ENCODE assay signal across 9 cellular contexts in the genomic region with DNA sequence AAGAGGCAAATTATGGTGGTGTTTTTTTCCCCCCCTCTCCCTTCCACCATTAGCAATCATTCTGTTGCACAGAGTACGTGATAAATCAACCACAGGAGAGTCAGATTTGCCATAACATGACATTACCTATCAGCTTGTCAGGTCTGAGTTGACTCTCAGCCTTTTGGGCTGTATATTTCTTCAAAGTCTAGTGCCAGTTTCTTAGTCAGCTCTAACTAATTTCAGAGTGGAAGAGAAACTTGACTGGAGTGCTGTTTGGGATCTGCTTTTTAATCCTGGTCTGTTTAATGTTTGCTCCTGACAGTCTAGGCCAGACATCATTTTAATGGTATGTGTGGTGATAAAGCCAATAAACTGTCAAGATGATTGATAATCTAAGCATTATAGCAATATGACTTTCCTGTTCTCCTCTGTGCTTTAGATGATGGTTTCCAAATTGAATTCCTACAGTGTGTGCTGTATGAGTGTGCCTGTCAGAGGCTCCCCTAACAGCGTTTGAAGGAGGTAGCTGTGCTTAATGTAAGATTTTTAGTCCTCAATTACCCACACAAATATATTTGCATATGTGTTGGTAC.
A peak's percentile ranks its signal among the peaks of the same experiment; 100 is the strongest.
DNase-seq lines count a peak whose midpoint lies in the region; TF ChIP-seq lines count a peak whose summit lies in the region.
"Had no signal": no experiment of that assay in that cellular context is flagged by ENCODE, and none has a peak within 500 bp of the region (broad histone marks: within the 10 kb centered on the region; RNA-seq: fewer than 3 reads in every experiment).

No MANE protein-coding gene starts in this region.

- TF ChIP-seq EP300 in SK-N-SH (IDR thresholded peaks at IDR 0.05; ENCODE audit: borderline replicate concordance in 1 of 2, low read depth in 1 of 2, low read length in 1 of 2) (peak; percentile 98 to 100), transverse colon (IDR thresholded peaks at IDR 0.05; ENCODE audit: low read depth) (peak; percentile 20)

- H3K4me1 ChIP-seq in SK-N-SH (ENCODE audit: control insufficient read depth in 1 of 2, insufficient read depth in 2 of 2, low read depth in 1 of 2, low read length in 1 of 2) (peaks cover 7 to 29% of the 10 kb centered on the region in 2 experiments; a peak in 2 of 4 replicates), hepatocyte (ENCODE audit: insufficient read depth) (peaks cover 32% of the 10 kb centered on the region), transverse colon (peaks cover 0 to 39% (median 17%) of the 10 kb centered on the region in 4 donors)

- H3K4me2 ChIP-seq in SK-N-SH (peak overlapping the region; percentile 70; the same call in 1 of the 2 replicates), hepatocyte (peak overlapping the region; percentile 31)

- POLR2A ChIA-PET in SK-N-SH (lab: Yijun Ruan, JAX): interaction anchor here (1.2 to 2.0 kb wide), 5 partner anchors 26 to 136 kb away, joined by 3 to 11 read pairs (median 4); a partner anchor contains a TSS

- H2AFZ ChIP-seq in SK-N-SH (ENCODE audit: low read depth) (no peak overlapping the region; the same call in 1 of the 2 replicates), hepatocyte (no peak overlapping the region)

- H3K79me2 ChIP-seq in SK-N-SH (ENCODE audit: insufficient read depth) (no peaks in the 10 kb centered on the region), hepatocyte (no peaks in the 10 kb centered on the region)

- no peaks in the 10 kb centered on the region for H3K9me3 ChIP-seq in SK-N-SH
- no peaks in the 10 kb centered on the region for H3K9me3 ChIP-seq in hepatocyte (ENCODE audit: low read depth)
- H3K9me3 ChIP-seq in transverse colon: no peaks in the 10 kb centered on the region

- H4K20me1 ChIP-seq in SK-N-SH (ENCODE audit: insufficient read depth) (no peaks in the 10 kb centered on the region), hepatocyte (ENCODE audit: insufficient read depth, poor library complexity, severe bottlenecking) (no peaks in the 10 kb centered on the region)

- peak overlapping the region; percentile 77 to 98 for H3K27ac ChIP-seq in SK-N-SH (ENCODE audit: low read depth in 2 of 2, low read length in 1 of 2)
- H3K27ac ChIP-seq in hepatocyte: peak overlapping the region; percentile 37
- peak overlapping the region; percentile 16 to 66 (median 53) for H3K27ac ChIP-seq in transverse colon

- TF ChIP-seq CTCF in SK-N-SH (IDR thresholded peaks at IDR 0.05): no peak
- no peak for TF ChIP-seq CTCF in hepatocyte (IDR thresholded peaks at IDR 0.05; ENCODE audit: poor library complexity)
- TF ChIP-seq CTCF in transverse colon (IDR thresholded peaks at IDR 0.05): no peak

- WGBS in SK-N-SH (ENCODE audit: low lambda C conversion rate): 4% methylated on average over 2 of the region's 2 CpGs
- 19% methylated on average over 2 of the region's 2 CpGs for WGBS in hepatocyte (ENCODE audit: low lambda C conversion rate, missing lambda C conversion rate)
- 27 to 38% methylated on average over 1 to 2 of the region's 2 CpGs for WGBS in transverse colon (ENCODE audit: low coverage in 1 of 2), 2 donors

- TF ChIP-seq POLR2A in transverse colon (IDR thresholded peaks at IDR 0.05): no peak

- H3K4me3 ChIP-seq in SK-N-SH (ENCODE audit: low read depth in 2 of 2, low read length in 1 of 2) (peak overlapping the region in 1 of 2 experiments; percentile 11; a peak in 1 of 4 replicates), hepatocyte (no peak overlapping the region), transverse colon (no peak overlapping the region)

- TF ChIP-seq RAD21 in SK-N-SH (IDR thresholded peaks at IDR 0.05; ENCODE audit: low read length): peak; percentile 29; the same call in 1 of the 2 replicates

- peak; percentile 7 for DNase-seq in NCI-H2171 treated with DMSO at 0.1 percent for 48 hours (lab: John Stamatoyannopoulos, UW)
- DNase-seq in NCI-H2171 (lab: John Stamatoyannopoulos, UW): no peak
- DNase-seq in SK-N-SH: peak; percentile 67
- peak; percentile 54 for DNase-seq in hepatocyte (ENCODE audit: low spot score)
- DNase-seq in transverse colon: no peak
- no peak for DNase-seq in activated CD4-positive, alpha-beta T cell treated with anti-CD3 and anti-CD28 coated beads for 4 hours
- DNase-seq in activated naive CD4-positive, alpha-beta T cell treated with anti-CD3 and anti-CD28 coated beads, Interleukin-2, amount 50 U/mL, for 16 hours: no peak
- DNase-seq in anterior cingulate cortex (lab: John Stamatoyannopoulos, UW): no peak
- DNase-seq: islet precursor cell had no signal

- H3K27me3 ChIP-seq in SK-N-SH (ENCODE audit: insufficient read depth) (no peaks in the 10 kb centered on the region), hepatocyte (no peaks in the 10 kb centered on the region), transverse colon (no peaks in the 10 kb centered on the region)

- H3F3A ChIP-seq in SK-N-SH (replicated peaks; ENCODE audit: insufficient read depth): peaks cover 21% of the 10 kb centered on the region

- in situ Hi-C loops in transverse colon (cut with MboI; ENCODE audit: low pct_ligation_motif_present in 1 of 4, low pct_unique_long_range_greater_than_20kb in 1 of 4, low sequenced_read_pairs in 3 of 4): no loop called here

- peak overlapping the region; percentile 23; the same call in 1 of the 2 replicates for H3K9ac ChIP-seq in SK-N-SH

- CTCF ChIA-PET in SK-N-SH (lab: Yijun Ruan, JAX): interaction anchor here (0.9 to 2.3 kb wide), 10 partner anchors 13 to 1477 kb away, joined by 3 to 6 read pairs (median 4); a partner anchor contains a TSS

- H3K9me2 ChIP-seq in SK-N-SH: no peaks in the 10 kb centered on the region
- H3K9me2 ChIP-seq in hepatocyte (replicated peaks; ENCODE audit: insufficient read depth): no peaks in the 10 kb centered on the region

- H3K36me3 ChIP-seq in SK-N-SH (replicated peaks in 1 of 2; ENCODE audit: control insufficient read depth in 1 of 2, insufficient read depth in 2 of 2, low read length in 1 of 2) (no peaks in the 10 kb centered on the region), hepatocyte (replicated peaks; ENCODE audit: insufficient read depth, low read depth) (no peaks in the 10 kb centered on the region), transverse colon (no peaks in the 10 kb centered on the region)

- intact Hi-C loops in transverse colon (cut with DNase I; ENCODE audit: low total_unique reads): loop anchor here (2.0 kb wide), 1 partner anchor 108 kb away; a partner anchor contains a TSS

TF ChIP-seq in SK-N-SH, 30 proteins besides CTCF, POLR2A, EP300 and RAD21 (continues in another document):
- peak; percentile 86 for TF ChIP-seq CHD2 (IDR thresholded peaks at IDR 0.05; ENCODE audit: low read length, partially characterized antibody)
- TF ChIP-seq NFIC (IDR thresholded peaks at IDR 0.05; ENCODE audit: borderline replicate concordance): peak; percentile 100
- TF ChIP-seq, protein P1, sequence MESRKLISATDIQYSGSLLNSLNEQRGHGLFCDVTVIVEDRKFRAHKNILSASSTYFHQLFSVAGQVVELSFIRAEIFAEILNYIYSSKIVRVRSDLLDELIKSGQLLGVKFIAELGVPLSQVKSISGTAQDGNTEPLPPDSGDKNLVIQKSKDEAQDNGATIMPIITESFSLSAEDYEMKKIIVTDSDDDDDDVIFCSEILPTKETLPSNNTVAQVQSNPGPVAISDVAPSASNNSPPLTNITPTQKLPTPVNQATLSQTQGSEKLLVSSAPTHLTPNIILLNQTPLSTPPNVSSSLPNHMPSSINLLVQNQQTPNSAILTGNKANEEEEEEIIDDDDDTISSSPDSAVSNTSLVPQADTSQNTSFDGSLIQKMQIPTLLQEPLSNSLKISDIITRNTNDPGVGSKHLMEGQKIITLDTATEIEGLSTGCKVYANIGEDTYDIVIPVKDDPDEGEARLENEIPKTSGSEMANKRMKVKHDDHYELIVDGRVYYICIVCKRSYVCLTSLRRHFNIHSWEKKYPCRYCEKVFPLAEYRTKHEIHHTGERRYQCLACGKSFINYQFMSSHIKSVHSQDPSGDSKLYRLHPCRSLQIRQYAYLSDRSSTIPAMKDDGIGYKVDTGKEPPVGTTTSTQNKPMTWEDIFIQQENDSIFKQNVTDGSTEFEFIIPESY (IDR thresholded peaks at IDR 0.05; ENCODE audit: borderline replicate concordance, low read depth): peak; percentile 90
- TF ChIP-seq RCOR1 (IDR thresholded peaks at IDR 0.05; ENCODE audit: low read length): peak; percentile 98
- TF ChIP-seq JUND (IDR thresholded peaks at IDR 0.05): peak; percentile 100
- peak; percentile 41 for TF ChIP-seq GABPA (IDR thresholded peaks at IDR 0.05; ENCODE audit: low read depth)
- TF ChIP-seq FOXM1 (IDR thresholded peaks at IDR 0.05; ENCODE audit: low read depth): peak; percentile 99
- TF ChIP-seq, protein P2, sequence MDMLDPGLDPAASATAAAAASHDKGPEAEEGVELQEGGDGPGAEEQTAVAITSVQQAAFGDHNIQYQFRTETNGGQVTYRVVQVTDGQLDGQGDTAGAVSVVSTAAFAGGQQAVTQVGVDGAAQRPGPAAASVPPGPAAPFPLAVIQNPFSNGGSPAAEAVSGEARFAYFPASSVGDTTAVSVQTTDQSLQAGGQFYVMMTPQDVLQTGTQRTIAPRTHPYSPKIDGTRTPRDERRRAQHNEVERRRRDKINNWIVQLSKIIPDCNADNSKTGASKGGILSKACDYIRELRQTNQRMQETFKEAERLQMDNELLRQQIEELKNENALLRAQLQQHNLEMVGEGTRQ (IDR thresholded peaks at IDR 0.05; ENCODE audit: borderline replicate concordance, low read depth, low read length): no peak
- peak; percentile 99 for TF ChIP-seq POLR2AphosphoS5 (IDR thresholded peaks at IDR 0.05; ENCODE audit: low read depth, low read length)
- TF ChIP-seq, protein P3, sequence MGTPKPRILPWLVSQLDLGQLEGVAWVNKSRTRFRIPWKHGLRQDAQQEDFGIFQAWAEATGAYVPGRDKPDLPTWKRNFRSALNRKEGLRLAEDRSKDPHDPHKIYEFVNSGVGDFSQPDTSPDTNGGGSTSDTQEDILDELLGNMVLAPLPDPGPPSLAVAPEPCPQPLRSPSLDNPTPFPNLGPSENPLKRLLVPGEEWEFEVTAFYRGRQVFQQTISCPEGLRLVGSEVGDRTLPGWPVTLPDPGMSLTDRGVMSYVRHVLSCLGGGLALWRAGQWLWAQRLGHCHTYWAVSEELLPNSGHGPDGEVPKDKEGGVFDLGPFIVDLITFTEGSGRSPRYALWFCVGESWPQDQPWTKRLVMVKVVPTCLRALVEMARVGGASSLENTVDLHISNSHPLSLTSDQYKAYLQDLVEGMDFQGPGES (IDR thresholded peaks at IDR 0.05; ENCODE audit: low read depth, low read length): no peak
- peak; percentile 100 for TF ChIP-seq TEAD4 (IDR thresholded peaks at IDR 0.05; ENCODE audit: borderline replicate concordance, insufficient read depth)
- TF ChIP-seq, protein P4, sequence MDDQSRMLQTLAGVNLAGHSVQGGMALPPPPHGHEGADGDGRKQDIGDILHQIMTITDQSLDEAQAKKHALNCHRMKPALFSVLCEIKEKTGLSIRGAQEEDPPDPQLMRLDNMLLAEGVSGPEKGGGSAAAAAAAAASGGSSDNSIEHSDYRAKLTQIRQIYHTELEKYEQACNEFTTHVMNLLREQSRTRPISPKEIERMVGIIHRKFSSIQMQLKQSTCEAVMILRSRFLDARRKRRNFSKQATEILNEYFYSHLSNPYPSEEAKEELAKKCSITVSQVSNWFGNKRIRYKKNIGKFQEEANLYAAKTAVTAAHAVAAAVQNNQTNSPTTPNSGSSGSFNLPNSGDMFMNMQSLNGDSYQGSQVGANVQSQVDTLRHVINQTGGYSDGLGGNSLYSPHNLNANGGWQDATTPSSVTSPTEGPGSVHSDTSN (IDR thresholded peaks at IDR 0.05): peak; percentile 99

Comparison
In these comparisons a context has a peak if more than half of its experiments do, and no peak if none do; other contexts are left out.
1. DNase-seq: peak in NCI-H2171 treated with DMSO at 0.1 percent for 48 hours (single experiment), SK-N-SH (single experiment) and hepatocyte (single experiment); none in NCI-H2171 (single experiment), transverse colon (single experiment), activated CD4-positive, alpha-beta T cell treated with anti-CD3 and anti-CD28 coated beads for 4 hours (0 of 2), activated naive CD4-positive, alpha-beta T cell treated with anti-CD3 and anti-CD28 coated beads, Interleukin-2, amount 50 U/mL, for 16 hours (single experiment) and anterior cingulate cortex (0 of 58).
2. H3K27ac ChIP-seq: peak in every context shown above with its lines; median percentile 88 in SK-N-SH; 53 in transverse colon; 37 in hepatocyte.